In genomic region chr4:123411514-123411913, GRCh38 we compare ENCODE assay signal across 20 cellular contexts. TPM values are rescaled to one million over a fixed set of nuclear protein-coding genes. Genes with fewer than 3 reads are reported as not detected.
DNase-seq lines count a peak whose midpoint lies in the region; ATAC-seq and TF ChIP-seq lines count a peak whose summit lies in the region.
"Had no signal": no experiment of that assay in that cellular context is flagged by ENCODE, and none has a peak within 500 bp of the region (broad histone marks: within the 10 kb centered on the region; RNA-seq: fewer than 3 reads in every experiment).

No MANE protein-coding gene starts in this region.

- no peaks in the 10 kb centered on the region for H3K79me2 ChIP-seq in OCI-LY1 (ENCODE audit: insufficient read depth, low read length)
- H3K79me2 ChIP-seq: parathyroid adenoma had no signal

- 66 to 79% methylated on average over 5 of the region's 5 CpGs for WGBS in transverse colon (ENCODE audit: low coverage in 1 of 2), 2 donors

- H3K27ac Mint-ChIP-seq in activated naive CD4-positive, alpha-beta T cell treated with anti-CD3 and anti-CD28 coated beads, Interleukin-2, amount 10 ng/mL, durations not matched to agents 7 days and 5 days: peak overlapping the region; percentile 68
- H3K27ac Mint-ChIP-seq in activated naive CD4-positive, alpha-beta T cell treated with anti-CD3 and anti-CD28 coated beads, Interleukin-2, amount 50 U/mL, for 72 hours: peak overlapping the region in 1 of 2 donors; percentile 53

- TF ChIP-seq POLR2A in transverse colon (IDR thresholded peaks at IDR 0.05): no peak

- H3K4me1 Mint-ChIP-seq in activated naive CD4-positive, alpha-beta T cell treated with anti-CD3 and anti-CD28 coated beads, Interleukin-2, amount 10 ng/mL, durations not matched to agents 7 days and 5 days: peaks cover 42% of the 10 kb centered on the region

- ATAC-seq in activated naive CD4-positive, alpha-beta T cell treated with anti-CD3 and anti-CD28 coated beads, Interleukin-2, amount 50 U/mL, for 72 hours: no peak
- ATAC-seq in HG03108 (IDR thresholded peaks at IDR 0.05; ENCODE audit: unreplicated experiment): no peak

- in situ Hi-C loops in transverse colon (cut with MboI; ENCODE audit: low pct_ligation_motif_present in 1 of 4, low pct_unique_long_range_greater_than_20kb in 1 of 4, low sequenced_read_pairs in 3 of 4): no loop called here

- 0 out of 2 replicates have a peak, but pooled peaks cover 8% of the 10 kb centered on the region for H3F3A ChIP-seq in OCI-LY1 (ENCODE audit: insufficient read depth, low read length)

- H2AFZ ChIP-seq in OCI-LY1 (ENCODE audit: low read length): no peak overlapping the region
- H2AFZ ChIP-seq: parathyroid adenoma had no signal

- no peaks in the 10 kb centered on the region for H3K36me3 Mint-ChIP-seq in activated naive CD4-positive, alpha-beta T cell treated with anti-CD3 and anti-CD28 coated beads, Interleukin-2, amount 10 ng/mL, durations not matched to agents 7 days and 5 days
- no peaks in the 10 kb centered on the region for H3K36me3 Mint-ChIP-seq in activated naive CD4-positive, alpha-beta T cell treated with anti-CD3 and anti-CD28 coated beads, Interleukin-2, amount 50 U/mL, for 72 hours
- H3K36me3 Mint-ChIP-seq: activated naive CD4-positive, alpha-beta T cell treated with anti-CD3 and anti-CD28 coated beads, Interleukin-2, amount 50 U/mL, for 24 hours had no signal

- H3K9ac ChIP-seq in OCI-LY1 (ENCODE audit: low read length) (no peak overlapping the region), colonic mucosa (ENCODE audit: low read depth in 2 of 2, low read length in 2 of 2) (no peak overlapping the region)
- H3K9ac ChIP-seq: parathyroid adenoma had no signal

- H3K36me3 ChIP-seq in OCI-LY1 (ENCODE audit: insufficient read depth, low read length) (no peaks in the 10 kb centered on the region), colonic mucosa (no peaks in the 10 kb centered on the region), transverse colon (no peaks in the 10 kb centered on the region)

- H3K9me3 Mint-ChIP-seq in activated naive CD4-positive, alpha-beta T cell treated with anti-CD3 and anti-CD28 coated beads, Interleukin-2, amount 10 ng/mL, durations not matched to agents 7 days and 5 days: no peaks in the 10 kb centered on the region
- peaks cover 0 to 5% of the 10 kb centered on the region in 2 donors for H3K9me3 Mint-ChIP-seq in activated naive CD4-positive, alpha-beta T cell treated with anti-CD3 and anti-CD28 coated beads, Interleukin-2, amount 50 U/mL, for 72 hours
- H3K9me3 Mint-ChIP-seq: activated naive CD4-positive, alpha-beta T cell treated with anti-CD3 and anti-CD28 coated beads, Interleukin-2, amount 50 U/mL, for 24 hours had no signal

- no peak overlapping the region for H3K4me2 ChIP-seq in OCI-LY1 (ENCODE audit: low read length)

- H3K27ac ChIP-seq in OCI-LY1 (ENCODE audit: low read depth, low read length, poor library complexity, severe bottlenecking) (peak overlapping the region; percentile 50), colonic mucosa (peak overlapping the region; percentile 14), transverse colon (peak overlapping the region; percentile 56 to 66 (median 64))
- H3K27ac ChIP-seq: epithelial cell of prostate, parathyroid adenoma had no signal

- no peak for DNase-seq in activated naive CD4-positive, alpha-beta T cell treated with anti-CD3 and anti-CD28 coated beads, Interleukin-2, amount 10 ng/mL, durations not matched to agents 7 days and 5 days
- no peak for DNase-seq in activated naive CD4-positive, alpha-beta T cell treated with anti-CD3 and anti-CD28 coated beads, Interleukin-2, amount 50 U/mL, for 72 hours (ENCODE audit: low spot score in 2 of 2)
- DNase-seq in colonic mucosa (no peak), transverse colon (no peak), foreskin melanocyte (no peak), NCI-H1694 (lab: John Stamatoyannopoulos, UW) (no peak)
- DNase-seq: dermis blood vessel endothelial cell; DMS79; H7; kidney glomerular epithelial cell; NCI-H1694 treated with DMSO at 0.1 percent for 48 hours; NCI-H226; stimulated activated CD4-positive, alpha-beta T cell treated with anti-CD3 and anti-CD28 coated beads, Interleukin-1b, Interleukin-23, amount 100 ng/mL, for 48 hours; substantia nigra; T1000 had no signal

- H3K4me3 ChIP-seq in OCI-LY1 (ENCODE audit: low read depth, low read length, poor library complexity, severe bottlenecking) (no peak overlapping the region), colonic mucosa (no peak overlapping the region), transverse colon (no peak overlapping the region)

- no peaks in the 10 kb centered on the region for H4K20me1 ChIP-seq in OCI-LY1 (ENCODE audit: insufficient read depth, low read length)

- H3K9me3 ChIP-seq in OCI-LY1 (ENCODE audit: low read length) (no peaks in the 10 kb centered on the region), colonic mucosa (no peaks in the 10 kb centered on the region), transverse colon (no peaks in the 10 kb centered on the region)

- no peaks in the 10 kb centered on the region for H3K27me3 Mint-ChIP-seq in activated naive CD4-positive, alpha-beta T cell treated with anti-CD3 and anti-CD28 coated beads, Interleukin-2, amount 10 ng/mL, durations not matched to agents 7 days and 5 days
- H3K27me3 Mint-ChIP-seq: activated naive CD4-positive, alpha-beta T cell treated with anti-CD3 and anti-CD28 coated beads, Interleukin-2, amount 50 U/mL, for 24 hours had no signal

- H3K4me1 ChIP-seq in OCI-LY1 (ENCODE audit: insufficient read depth, low read length, severe bottlenecking): peaks cover 56% of the 10 kb centered on the region
- no peaks in the 10 kb centered on the region for H3K4me1 ChIP-seq in colonic mucosa
- H3K4me1 ChIP-seq in transverse colon: peaks cover 10 to 39% (median 18%) of the 10 kb centered on the region in 4 donors
- H3K4me1 ChIP-seq: parathyroid adenoma had no signal

- intact Hi-C loops in colonic mucosa (cut with DNase I) (no loop called here), transverse colon (cut with DNase I; ENCODE audit: low total_unique reads) (no loop called here)

- no peaks in the 10 kb centered on the region for H3K9me2 ChIP-seq in OCI-LY1 (ENCODE audit: low read depth, low read length)

- CTCF ChIA-PET in activated naive CD4-positive, alpha-beta T cell treated with anti-CD3 and anti-CD28 coated beads, Interleukin-2, amount 10 ng/mL, durations not matched to agents 7 days and 5 days (lab: Charles Lee): interaction anchor here (0.6 to 4.6 kb wide), 2 partner anchors 9 to 11 kb away, joined by 3 to 24 read pairs; no protein-coding TSS in a partner anchor

- H3K27me3 ChIP-seq in OCI-LY1 (ENCODE audit: insufficient read depth, low read length): no peaks in the 10 kb centered on the region
- no peaks in the 10 kb centered on the region for H3K27me3 ChIP-seq in colonic mucosa
- no peaks in the 10 kb centered on the region for H3K27me3 ChIP-seq in transverse colon

- TF ChIP-seq CTCF in OCI-LY1 (IDR thresholded peaks at IDR 0.05; ENCODE audit: low read length) (no peak), colonic mucosa (IDR thresholded peaks at IDR 0.05) (no peak), transverse colon (IDR thresholded peaks at IDR 0.05) (no peak)

- no peak for TF ChIP-seq EP300 in transverse colon (IDR thresholded peaks at IDR 0.05; ENCODE audit: low read depth)

- H3K4me3 Mint-ChIP-seq in activated naive CD4-positive, alpha-beta T cell treated with anti-CD3 and anti-CD28 coated beads, Interleukin-2, amount 10 ng/mL, durations not matched to agents 7 days and 5 days: no peak overlapping the region

RNA-seq across cellular contexts. Expression of gene SPRY1, which starts 14.9 kb away (rescaled TPM):
- 10 to 100 TPM; 22.8 to 34.3 TPM for total RNA-seq in activated naive CD4-positive, alpha-beta T cell treated with anti-CD3 and anti-CD28 coated beads, Interleukin-2, amount 50 U/mL, for 72 hours
- total RNA-seq in colonic mucosa: 10 to 100 TPM; 23.8 to 34.2 TPM
- 10 to 100 TPM; 22.1 to 47.2 (median 33.7) TPM for total RNA-seq in transverse colon
